Comparison of ENCODE assay signal across 8 cellular contexts in genomic region chr2:218659258-218659987, GRCh38. TPM values are rescaled to one million over a fixed set of nuclear protein-coding genes. Genes with fewer than 3 reads are reported as not detected.
DNase-seq lines count a peak whose midpoint lies in the region; ATAC-seq, FAIRE-seq and TF ChIP-seq lines count a peak whose summit lies in the region.

A gene with protein sequence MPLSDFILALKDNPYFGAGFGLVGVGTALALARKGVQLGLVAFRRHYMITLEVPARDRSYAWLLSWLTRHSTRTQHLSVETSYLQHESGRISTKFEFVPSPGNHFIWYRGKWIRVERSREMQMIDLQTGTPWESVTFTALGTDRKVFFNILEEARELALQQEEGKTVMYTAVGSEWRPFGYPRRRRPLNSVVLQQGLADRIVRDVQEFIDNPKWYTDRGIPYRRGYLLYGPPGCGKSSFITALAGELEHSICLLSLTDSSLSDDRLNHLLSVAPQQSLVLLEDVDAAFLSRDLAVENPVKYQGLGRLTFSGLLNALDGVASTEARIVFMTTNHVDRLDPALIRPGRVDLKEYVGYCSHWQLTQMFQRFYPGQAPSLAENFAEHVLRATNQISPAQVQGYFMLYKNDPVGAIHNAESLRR (plus strand): TSS chr2:218659683. CDS start chr2:218660988, 1,305 bp downstream.
A gene with protein sequence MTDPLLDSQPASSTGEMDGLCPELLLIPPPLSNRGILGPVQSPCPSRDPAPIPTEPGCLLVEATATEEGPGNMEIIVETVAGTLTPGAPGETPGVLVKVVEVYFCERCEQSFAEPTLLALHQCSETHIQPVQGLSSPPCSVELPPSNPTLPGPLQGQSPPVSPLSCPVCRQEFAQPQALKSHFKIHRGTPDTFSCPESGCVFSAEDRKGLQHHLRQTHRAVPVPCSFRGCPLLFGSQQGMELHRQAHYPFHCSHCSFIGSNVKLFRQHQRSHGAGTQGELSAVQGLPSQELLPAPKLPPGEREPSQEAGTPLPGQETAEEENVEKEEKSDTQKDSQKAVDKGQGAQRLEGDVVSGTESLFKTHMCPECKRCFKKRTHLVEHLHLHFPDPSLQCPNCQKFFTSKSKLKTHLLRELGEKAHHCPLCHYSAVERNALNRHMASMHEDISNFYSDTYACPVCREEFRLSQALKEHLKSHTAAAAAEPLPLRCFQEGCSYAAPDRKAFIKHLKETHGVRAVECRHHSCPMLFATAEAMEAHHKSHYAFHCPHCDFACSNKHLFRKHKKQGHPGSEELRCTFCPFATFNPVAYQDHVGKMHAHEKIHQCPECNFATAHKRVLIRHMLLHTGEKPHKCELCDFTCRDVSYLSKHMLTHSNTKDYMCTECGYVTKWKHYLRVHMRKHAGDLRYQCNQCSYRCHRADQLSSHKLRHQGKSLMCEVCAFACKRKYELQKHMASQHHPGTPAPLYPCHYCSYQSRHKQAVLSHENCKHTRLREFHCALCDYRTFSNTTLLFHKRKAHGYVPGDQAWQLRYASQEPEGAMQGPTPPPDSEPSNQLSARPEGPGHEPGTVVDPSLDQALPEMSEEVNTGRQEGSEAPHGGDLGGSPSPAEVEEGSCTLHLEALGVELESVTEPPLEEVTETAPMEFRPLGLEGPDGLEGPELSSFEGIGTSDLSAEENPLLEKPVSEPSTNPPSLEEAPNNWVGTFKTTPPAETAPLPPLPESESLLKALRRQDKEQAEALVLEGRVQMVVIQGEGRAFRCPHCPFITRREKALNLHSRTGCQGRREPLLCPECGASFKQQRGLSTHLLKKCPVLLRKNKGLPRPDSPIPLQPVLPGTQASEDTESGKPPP (N-terminal part only) (minus strand): TSS chr2:218659623. CDS start chr2:218656429, 3,194 bp downstream.

- ATAC-seq in GM18907 (IDR thresholded peaks at IDR 0.05; ENCODE audit: unreplicated experiment), result peak; percentile 94
- ATAC-seq in HG03159 (IDR thresholded peaks at IDR 0.05; ENCODE audit: unreplicated experiment), result peak; percentile 89

- DNase-seq in AG04449 (ENCODE audit: low read depth, low spot score) (no peak), NCI-H2227 treated with DMSO at 0.1 percent for 48 hours (lab: John Stamatoyannopoulos, UW) (peak; percentile 91), WERI-Rb-1 (peak; percentile 96), bronchial epithelial cell (ENCODE audit: low read depth) (peak; percentile 85), iPS-NIHi11 (ENCODE audit: low spot score) (peak; percentile 96), small intestine (peak; percentile 95)

- CTCF ChIA-PET in AG04449 (lab: Yijun Ruan, JAX), result interaction anchor here (0.7 to 8.8 kb wide), 16 partner anchors 10 to 196 kb away, joined by 3 to 95 read pairs (median 6); partner anchors contain the start of genes RNF25, STK36 and TTLL4

- H3K4me3 ChIP-seq in AG04449 (ENCODE audit: low read depth, low read length) (peak within 1 kb of the TSS; percentile 85), WERI-Rb-1 (ENCODE audit: low read depth, low read length) (peak within 1 kb of the TSS; percentile 98), bronchial epithelial cell (ENCODE audit: low read depth, low read length) (peak within 1 kb of the TSS; percentile 81), small intestine (ENCODE audit: low read depth in 1 of 2, low read length in 2 of 2) (peak within 1 kb of the TSS; percentile 76 to 77)

- TF ChIP-seq CTCF in AG04449 (IDR thresholded peaks at IDR 0.05; ENCODE audit: insufficient read depth, low read length, missing control alignments) (no peak), WERI-Rb-1 (IDR thresholded peaks at IDR 0.05; ENCODE audit: low read depth, low read length) (no peak), bronchial epithelial cell (IDR thresholded peaks at IDR 0.05; ENCODE audit: insufficient read depth, low read length, severe bottlenecking) (no peak)

- H3K9me3 ChIP-seq in WERI-Rb-1 (ENCODE audit: severe bottlenecking) (no peaks in the 10 kb centered on the region), small intestine (ENCODE audit: control insufficient read depth, low read depth) (no peaks in the 10 kb centered on the region)

- POLR2A ChIA-PET in AG04449 (lab: Yijun Ruan, JAX), result interaction anchor here (0.7 to 5.6 kb wide), 4 partner anchors 12 to 51 kb away, joined by 3 to 48 read pairs (median 4); partner anchors contain the start of genes PLCD4, RNF25, STK36 and TTLL4

- H3K27me3 ChIP-seq in WERI-Rb-1 (ENCODE audit: insufficient read depth, low read depth, severe bottlenecking) (no peaks in the 10 kb centered on the region), bronchial epithelial cell (ENCODE audit: control insufficient read depth, insufficient read depth, low read length) (no peaks in the 10 kb centered on the region), small intestine (ENCODE audit: control insufficient read depth in 2 of 2, insufficient read depth in 2 of 2, low read length in 2 of 2) (no peaks in the 10 kb centered on the region)

- H3K4me1 ChIP-seq in small intestine (ENCODE audit: control insufficient read depth in 2 of 2, insufficient read depth in 1 of 2, low read depth in 1 of 2, low read length in 1 of 2), result peaks cover 0 to 7% of the 10 kb centered on the region in 2 donors

- H3K27ac ChIP-seq in WERI-Rb-1 (peak within 1 kb of the TSS; percentile 96), small intestine (ENCODE audit: low read depth in 1 of 2, low read length in 1 of 2) (peak within 1 kb of the TSS; percentile 28 to 71)

- WGBS in small intestine, 3 donors, result 0% methylated on average over 45 to 49 of the region's 49 CpGs

- FAIRE-seq in bronchial epithelial cell (lab: Jason Lieb, UNC), result no peak
- no peak for FAIRE-seq in small intestine (lab: Jason Lieb, UNC)

- H3K36me3 ChIP-seq in WERI-Rb-1, result peaks cover 77% of the 10 kb centered on the region
- peaks cover 26% of the 10 kb centered on the region for H3K36me3 ChIP-seq in bronchial epithelial cell (ENCODE audit: control insufficient read depth, insufficient read depth, low read length)
- peaks cover 10 to 12% of the 10 kb centered on the region in 2 donors for H3K36me3 ChIP-seq in small intestine (ENCODE audit: control insufficient read depth in 2 of 2, insufficient read depth in 2 of 2, low read length in 2 of 2)

RNA-seq across cellular contexts. Expression of the first gene that starts in this region (rescaled TPM):
- 47.6 and 61.3 TPM in 2 replicates for total RNA-seq in bronchial epithelial cell
- 10 to 100 TPM; 18.9 to 42.7 (median 25.2) TPM for polyA plus RNA-seq in small intestine

RNA-seq across cellular contexts. Expression of the second gene that starts in this region (rescaled TPM):
- 4.2 and 4.7 TPM in 2 replicates for total RNA-seq in bronchial epithelial cell
- polyA plus RNA-seq in small intestine, result 1 to 10 TPM; 3.0 to 6.9 (median 3.4) TPM
